23 cellular contexts compared by ENCODE assay signal in the genomic region with DNA sequence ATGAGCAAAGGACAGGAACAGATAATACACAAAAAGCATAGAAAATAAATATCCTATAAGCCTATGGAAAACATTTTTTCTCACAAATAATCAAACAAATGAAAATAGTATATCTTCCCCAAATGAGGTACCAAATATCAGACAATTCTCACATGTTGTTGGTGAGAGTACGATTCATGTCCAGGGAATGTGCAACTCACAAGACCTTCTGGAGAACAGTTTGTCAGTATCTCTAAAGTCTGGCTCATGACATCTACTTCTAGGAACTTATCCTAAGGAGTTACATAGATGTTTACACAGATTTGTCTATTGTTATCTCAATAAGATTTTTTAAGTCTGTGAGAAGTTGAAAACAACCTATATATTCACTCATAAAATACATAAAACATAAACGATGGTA.
DNase-seq lines count a peak whose midpoint lies in the region; ATAC-seq and TF ChIP-seq lines count a peak whose summit lies in the region.
"Had no signal": no experiment of that assay in that cellular context is flagged by ENCODE, and none has a peak within 500 bp of the region (broad histone marks: within the 10 kb centered on the region; RNA-seq: fewer than 3 reads in every experiment).

No MANE protein-coding gene starts in this region.

- TF ChIP-seq CTCF in AG10803 (conservative IDR thresholded peaks at IDR 0.05; ENCODE audit: low read length) (no peak), fibroblast of lung (conservative IDR thresholded peaks at IDR 0.05 in 1 of 2, IDR thresholded peaks at IDR 0.05 in 1 of 2; ENCODE audit: low read depth in 1 of 2, low read length in 2 of 2) (no peak), osteoblast (IDR thresholded peaks at IDR 0.05; ENCODE audit: extremely low read depth, low read depth, low read length) (no peak)

- H3K9me3 ChIP-seq in fibroblast of lung (ENCODE audit: control insufficient read depth, insufficient read depth, low read depth, low read length) (no peaks in the 10 kb centered on the region), osteoblast (ENCODE audit: low read depth, low read length) (no peaks in the 10 kb centered on the region)
- H3K9me3 ChIP-seq: Peyer's patch had no signal

- H3K36me3 ChIP-seq in fibroblast of lung (ENCODE audit: control insufficient read depth, insufficient read depth, low read length) = no peaks in the 10 kb centered on the region
- no peaks in the 10 kb centered on the region for H3K36me3 ChIP-seq in osteoblast (ENCODE audit: insufficient read depth, low read length)
- H3K36me3 ChIP-seq: Peyer's patch, SJSA1 had no signal

- H3K79me2 ChIP-seq in fibroblast of lung (ENCODE audit: control insufficient read depth, insufficient read depth, low read length) (no peaks in the 10 kb centered on the region), osteoblast (ENCODE audit: insufficient read depth, low read length) (no peaks in the 10 kb centered on the region)

- DNase-seq in AG10803 (ENCODE audit: low read depth) = peak; percentile 53
- peak; percentile 77 for DNase-seq in LHCN-M2 (ENCODE audit: low read depth)
- DNase-seq in fibroblast of lung (ENCODE audit: low read depth in 2 of 2) = peak; percentile 27 to 37
- DNase-seq in osteoblast (ENCODE audit: insufficient read length, low spot score, missing footprints) = peak; percentile 36
- no peak for DNase-seq in NCI-H69 (lab: John Stamatoyannopoulos, UW)
- DNase-seq in activated naive CD4-positive, alpha-beta T cell (lab: John Stamatoyannopoulos, UW) = no peak
- DNase-seq in SIG-M5 treated with dmso at 0.1 percent for 504 hours (lab: John Stamatoyannopoulos, UW; ENCODE audit: unreplicated experiment) = no peak
- DNase-seq: ACHN; activated CD8-positive, alpha-beta T cell treated with anti-CD3 and anti-CD28 coated beads for 36 hours; activated naive CD8-positive, alpha-beta T cell treated with anti-CD3 and anti-CD28 coated beads for 36 hours; effector CD8-positive, alpha-beta T cell; MV-4-11; NCI-H2171; NCI-H524 treated with DMSO at 0.1 percent for 48 hours; nucleus accumbens; Peyer's patch; stimulated activated CD4-positive, alpha-beta T cell treated with anti-CD3 and anti-CD28 coated beads, Interleukin-4, amount 100 ng/mL, for 1 hour; T-helper 1 cell had no signal

- no peak overlapping the region for H3K9ac ChIP-seq in fibroblast of lung (ENCODE audit: insufficient read depth, low read length)

- no peak for ATAC-seq in HG02970 (IDR thresholded peaks at IDR 0.05; ENCODE audit: low FRiP score, unreplicated experiment)
- ATAC-seq: activated CD4-positive, CD25-positive, alpha-beta regulatory T cell treated with anti-CD3 and anti-CD28 coated beads, Interleukin-2, amount 50 U/mL, for 24 hours; activated CD8-positive, alpha-beta T cell treated with anti-CD3 and anti-CD28 coated beads for 36 hours; GM23338; stimulated activated memory B cell treated with anti-CD40 and anti-IgM and Interleukin-4, amounts not matched to agents 10 μg/mL and 1 μg/mL and 100 μg/mL, for 72 hours had no signal

- H3K4me1 ChIP-seq in fibroblast of lung (ENCODE audit: control insufficient read depth, extremely low read depth, insufficient read depth, low read length) = no peaks in the 10 kb centered on the region
- H3K4me1 ChIP-seq in osteoblast (ENCODE audit: insufficient read depth, low read length) = peaks cover 3% of the 10 kb centered on the region
- H3K4me1 ChIP-seq: Peyer's patch had no signal

- H2AFZ ChIP-seq in fibroblast of lung (ENCODE audit: low read length) (no peak overlapping the region), osteoblast (ENCODE audit: low read length) (no peak overlapping the region)
- H2AFZ ChIP-seq: GM23338 had no signal

- H4K20me1 ChIP-seq in fibroblast of lung (ENCODE audit: control insufficient read depth, extremely low read depth, insufficient read depth, low read length) (no peaks in the 10 kb centered on the region), osteoblast (ENCODE audit: insufficient read depth, low read length) (no peaks in the 10 kb centered on the region)

- no peak overlapping the region for H3K4me2 ChIP-seq in fibroblast of lung (ENCODE audit: extremely low read depth, insufficient read depth, low read length)
- no peak overlapping the region for H3K4me2 ChIP-seq in osteoblast (ENCODE audit: insufficient read depth, low read length)
- H3K4me2 ChIP-seq: GM23338 had no signal

- H3K4me3 ChIP-seq in AG10803 (ENCODE audit: low read length) (no peak overlapping the region), fibroblast of lung (replicated peaks in 1 of 4; ENCODE audit: control extremely low read depth in 1 of 4, insufficient read depth in 1 of 4, low read depth in 3 of 4, low read length in 4 of 4) (no peak overlapping the region), osteoblast (ENCODE audit: insufficient read depth, low read length) (no peak overlapping the region)
- H3K4me3 ChIP-seq: GM23338, Peyer's patch, SJSA1 had no signal

- no peaks in the 10 kb centered on the region for H3K27me3 ChIP-seq in fibroblast of lung (ENCODE audit: control insufficient read depth, insufficient read depth, low read length)
- peaks cover 28% of the 10 kb centered on the region for H3K27me3 ChIP-seq in osteoblast (ENCODE audit: insufficient read depth, low read length)
- H3K27me3 ChIP-seq: Peyer's patch had no signal

- H3K27ac ChIP-seq in fibroblast of lung (ENCODE audit: insufficient read depth, low read length) (no peak overlapping the region), osteoblast (ENCODE audit: low read depth, low read length) (no peak overlapping the region)
- H3K27ac ChIP-seq: Peyer's patch, SJSA1 had no signal

Comparison
In these comparisons a context has a peak if more than half of its experiments do, and no peak if none do; other contexts are left out.
1. DNase-seq: peak in AG10803 (single experiment), LHCN-M2 (single experiment), fibroblast of lung (2 of 2) and osteoblast (single experiment); none in NCI-H69 (single experiment), activated naive CD4-positive, alpha-beta T cell (0 of 4) and SIG-M5 treated with dmso at 0.1 percent for 504 hours (single experiment).